In the genomic region with DNA sequence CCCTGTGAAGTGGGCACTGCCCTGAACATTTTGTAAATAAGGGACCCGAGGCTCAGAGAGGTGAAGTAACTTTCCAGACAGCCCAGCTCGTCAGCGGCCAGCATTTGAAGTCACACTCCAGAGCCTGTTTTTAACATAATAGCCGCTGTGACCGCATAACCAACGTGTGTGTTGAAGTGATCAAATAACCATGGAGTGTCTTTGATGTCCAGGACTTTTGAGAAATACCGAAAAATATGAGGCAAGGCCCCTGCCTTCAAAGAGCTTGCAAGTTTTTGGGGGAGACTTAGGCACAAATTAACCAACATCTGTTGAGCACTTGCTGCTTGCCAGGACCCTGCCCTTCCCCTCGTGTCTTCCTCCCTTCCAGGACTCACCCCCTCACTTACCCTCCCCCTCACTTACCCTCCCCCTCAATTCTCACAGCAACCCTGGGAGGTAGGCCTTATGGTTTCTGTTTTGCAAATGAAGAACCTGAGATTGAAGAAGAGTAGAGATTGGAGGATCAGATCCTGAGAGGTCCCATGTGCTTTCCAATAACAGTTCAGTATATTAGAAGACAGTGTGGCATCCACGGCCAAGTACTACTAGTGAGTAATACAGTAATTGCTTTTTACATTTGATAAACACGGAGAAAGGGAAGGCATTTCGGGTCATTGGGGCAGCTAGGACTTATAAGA, we compare ENCODE assay signal across 8 cellular contexts. TPM values are rescaled to one million over a fixed set of nuclear protein-coding genes. Genes with fewer than 3 reads are reported as not detected.
DNase-seq lines count a peak whose midpoint lies in the region; ATAC-seq and TF ChIP-seq lines count a peak whose summit lies in the region.

No MANE protein-coding gene starts in this region.

- DNase-seq in GM10266 (ENCODE audit: extremely low spot score) (peak; percentile 87), HAP-1 (ENCODE audit: low spot score in 2 of 2) (peak; percentile 86 to 94), MG63 (peak; percentile 68), T1000 (lab: John Stamatoyannopoulos, UW) (peak; percentile 39), cardiac fibroblast (ENCODE audit: low read depth in 2 of 2) (peak; percentile 93), kidney glomerular epithelial cell (lab: John Stamatoyannopoulos, UW) (peak; percentile 96)
- peak; percentile 64 for DNase-seq in stimulated activated CD4-positive, alpha-beta T cell treated with anti-CD3 and anti-CD28 coated beads, Interleukin-2, amount 100 ng/mL, for 4 hours (ENCODE audit: low read depth)

- no peak for TF ChIP-seq CTCF in GM10266 (IDR thresholded peaks at IDR 0.05; ENCODE audit: control insufficient read depth, insufficient read depth, low read depth, missing control alignments)
- TF ChIP-seq CTCF in cardiac fibroblast (IDR thresholded peaks at IDR 0.05; ENCODE audit: low read depth, low read length), result no peak

- ATAC-seq in GM19328 (IDR thresholded peaks at IDR 0.05; ENCODE audit: unreplicated experiment), result no peak

- peaks cover 19% of the 10 kb centered on the region for H3K4me1 ChIP-seq in HAP-1

- H3K36me3 ChIP-seq in HAP-1 (replicated peaks), result peaks cover 30% of the 10 kb centered on the region
- H3K36me3 ChIP-seq in MG63, result peaks cover 64% of the 10 kb centered on the region

- H3K9me3 ChIP-seq in HAP-1 (no peaks in the 10 kb centered on the region), MG63 (no peaks in the 10 kb centered on the region)

- in situ Hi-C loops in HAP-1 (cut with MboI; ENCODE audit: low sequenced_read_pairs), result no loop called here

- peak overlapping the region; percentile 85 for H3K4me3 ChIP-seq in HAP-1
- H3K4me3 ChIP-seq in MG63, result peak overlapping the region; percentile 96
- H3K4me3 ChIP-seq in cardiac fibroblast (replicated peaks in 1 of 2; ENCODE audit: low read depth in 2 of 2, low read length in 2 of 2), result peak overlapping the region; percentile 85 to 86

- H3K27me3 ChIP-seq in HAP-1 (ENCODE audit: low read depth) (no peaks in the 10 kb centered on the region), MG63 (no peaks in the 10 kb centered on the region)

RNA-seq across cellular contexts. Expression of a gene that starts 1.3 kb away (rescaled TPM):
- 104 and 107 TPM in 2 replicates for total RNA-seq in MG63 (2014; rRNA removed; shearing (Covaris generic); ENCODE audit: low replicate concordance)

Comparison
In these comparisons a context has a peak if more than half of its experiments do, and no peak if none do; other contexts are left out.
1. DNase-seq: peak in every context shown above with its lines; median percentile 96 in kidney glomerular epithelial cell; 93 in cardiac fibroblast; 90 in HAP-1; 87 in GM10266; 68 in MG63; 64 in stimulated activated CD4-positive, alpha-beta T cell treated with anti-CD3 and anti-CD28 coated beads, Interleukin-2, amount 100 ng/mL, for 4 hours; 39 in T1000.